Comparison of ENCODE assay signal across 8 cellular contexts in genomic region chr10:6086375-6087233, GRCh38. TPM values are rescaled to one million over a fixed set of nuclear protein-coding genes. Genes with fewer than 3 reads are reported as not detected.
DNase-seq lines count a peak whose midpoint lies in the region; ATAC-seq lines count a peak whose summit lies in the region.

No MANE protein-coding gene starts in this region.

- CTCF ChIA-PET in activated CD8-positive, alpha-beta T cell treated with anti-CD3 and anti-CD28 coated beads, Interleukin-2, amount 10 ng/mL, durations not matched to agents 7 days and 5 days (lab: Charles Lee) = interaction anchor here (0.7 to 8.8 kb wide), 42 partner anchors 8 to 594 kb away, joined by 3 to 370 read pairs (median 6); partner anchors contain the start of genes ANKRD16, FBH1, IL15RA and IL2RA

- peaks cover 32% of the 10 kb centered on the region for H3K36me3 Mint-ChIP-seq in activated CD8-positive, alpha-beta T cell treated with anti-CD3 and anti-CD28 coated beads, Interleukin-2, amount 10 ng/mL, durations not matched to agents 7 days and 5 days (ENCODE audit: low read depth)

- ATAC-seq in GM18520 (IDR thresholded peaks at IDR 0.05; ENCODE audit: unreplicated experiment) (peak; percentile 24), HG03378 (IDR thresholded peaks at IDR 0.05; ENCODE audit: unreplicated experiment) (peak; percentile 52)
- ATAC-seq in activated CD8-positive, alpha-beta T cell treated with anti-CD3 and anti-CD28 coated beads, Interleukin-2, amount 10 ng/mL, durations not matched to agents 7 days and 5 days = peak; percentile 68

- H3K9me3 Mint-ChIP-seq in activated CD8-positive, alpha-beta T cell treated with anti-CD3 and anti-CD28 coated beads, Interleukin-2, amount 10 ng/mL, durations not matched to agents 7 days and 5 days (ENCODE audit: insufficient read depth) = peaks cover 3% of the 10 kb centered on the region

- no peaks in the 10 kb centered on the region for H3K27me3 Mint-ChIP-seq in activated CD8-positive, alpha-beta T cell treated with anti-CD3 and anti-CD28 coated beads, Interleukin-2, amount 10 ng/mL, durations not matched to agents 7 days and 5 days (ENCODE audit: low read depth)

- POLR2A ChIA-PET in activated CD8-positive, alpha-beta T cell treated with anti-CD3 and anti-CD28 coated beads, Interleukin-2, amount 10 ng/mL, durations not matched to agents 7 days and 5 days (lab: Charles Lee) = interaction anchor here (0.7 to 6.3 kb wide), 9 partner anchors 17 to 110 kb away, joined by 3 to 158 read pairs (median 8); partner anchors contain the start of genes IL15RA and IL2RA

- DNase-seq in A172 (ENCODE audit: low spot score) = peak; percentile 90
- DNase-seq in NCI-H748 (lab: John Stamatoyannopoulos, UW; ENCODE audit: unreplicated experiment) = peak; percentile 91
- peak; percentile 93 for DNase-seq in activated CD8-positive, alpha-beta T cell treated with anti-CD3 and anti-CD28 coated beads, Interleukin-2, amount 10 ng/mL, durations not matched to agents 7 days and 5 days
- DNase-seq in ecto neural progenitor cell (ENCODE audit: low spot score) = peak; percentile 87
- DNase-seq in medulla oblongata (ENCODE audit: extremely low spot score) = peak; percentile 97
- peak; percentile 66 to 78 (median 74) for DNase-seq in stimulated activated CD4-positive, alpha-beta T cell treated with anti-CD3 and anti-CD28 coated beads, TNF-alpha, amount 100 ng/mL, for 4 hours (ENCODE audit: low read depth in 3 of 3)

- peak overlapping the region; percentile 66 for H3K4me3 Mint-ChIP-seq in activated CD8-positive, alpha-beta T cell treated with anti-CD3 and anti-CD28 coated beads, Interleukin-2, amount 10 ng/mL, durations not matched to agents 7 days and 5 days

- H3K4me1 Mint-ChIP-seq in activated CD8-positive, alpha-beta T cell treated with anti-CD3 and anti-CD28 coated beads, Interleukin-2, amount 10 ng/mL, durations not matched to agents 7 days and 5 days (ENCODE audit: low read depth) = peaks cover 83% of the 10 kb centered on the region

- peak overlapping the region; percentile 89 for H3K27ac Mint-ChIP-seq in activated CD8-positive, alpha-beta T cell treated with anti-CD3 and anti-CD28 coated beads, Interleukin-2, amount 10 ng/mL, durations not matched to agents 7 days and 5 days

RNA-seq across cellular contexts. Expression of gene RBM17, which starts 2.2 kb away (rescaled TPM):
- total RNA-seq in A172 (2014; rRNA removed; shearing (Covaris generic)) = 56.5 and 70.3 TPM in 2 replicates
- total RNA-seq in activated CD8-positive, alpha-beta T cell treated with anti-CD3 and anti-CD28 coated beads, Interleukin-2, amount 10 ng/mL, durations not matched to agents 7 days and 5 days = 100 to 1,000 TPM; 213 to 217 TPM

RNA-seq across cellular contexts. Expression of gene IL2RA, which starts 24.4 kb away (rescaled TPM):
- not detected in 2 replicates for total RNA-seq in A172 (2014; rRNA removed; shearing (Covaris generic))
- total RNA-seq in activated CD8-positive, alpha-beta T cell treated with anti-CD3 and anti-CD28 coated beads, Interleukin-2, amount 10 ng/mL, durations not matched to agents 7 days and 5 days = 100 to 1,000 TPM; 174 to 177 TPM

Comparison
In these comparisons a context has a peak if more than half of its experiments do, and no peak if none do; other contexts are left out.
1. Peak in every context shown above with its lines: DNase-seq and ATAC-seq.
2. RNA of gene IL2RA, which starts 24.4 kb away (total RNA-seq): 174 to 177 TPM in activated CD8-positive, alpha-beta T cell treated with anti-CD3 and anti-CD28 coated beads, Interleukin-2, amount 10 ng/mL, durations not matched to agents 7 days and 5 days; not detected in A172; every median in the first group is over 100 times any median in the second.